In genomic region chr17:34987232-34987631, GRCh38 we compare ENCODE assay signal across 25 cellular contexts.
"Had no signal": no experiment of that assay in that cellular context is flagged by ENCODE, and none has a peak within 500 bp of the region (broad histone marks: within the 10 kb centered on the region; RNA-seq: fewer than 3 reads in every experiment).

No MANE protein-coding gene starts in this region.

- H3K27ac Mint-ChIP-seq: endodermal cell, natural killer cell had no signal

- H3K9me3 ChIP-seq: right atrium auricular region, sigmoid colon, stomach, thoracic aorta had no signal

- H2AFZ ChIP-seq: hepatocyte had no signal

- H3K4me3 Mint-ChIP-seq: endodermal cell, natural killer cell, neural crest cell had no signal

- H3K9me3 Mint-ChIP-seq: endodermal cell, natural killer cell, neural crest cell had no signal

- H3K27ac ChIP-seq: coronary artery, hepatocyte, right atrium auricular region, sigmoid colon, skin epidermis, stomach, thoracic aorta had no signal

- DNase-seq: effector CD4-positive, alpha-beta T cell; endodermal cell; foreskin melanocyte; head of caudate nucleus; kidney; left cardiac atrium; left ventricle myocardium superior; mesenchymal stem cell; midbrain; natural killer cell; posterior cingulate gyrus; sigmoid colon; stimulated activated CD4-positive, alpha-beta T cell treated with anti-CD3 and anti-CD28 coated beads, Interleukin-2, amount 100 ng/mL, for 24 hours; stimulated activated naive CD4-positive, alpha-beta T cell; stomach; substantia nigra; trophoblast cell had no signal

- FAIRE-seq: endothelial cell of umbilical vein, kidney had no signal

- H3K27me3 ChIP-seq: hepatocyte, right atrium auricular region, sigmoid colon, stomach had no signal

- ATAC-seq: left cardiac atrium, left ventricle myocardium superior, natural killer cell had no signal

- H3K36me3 Mint-ChIP-seq: natural killer cell had no signal

- H3K4me3 ChIP-seq: coronary artery, hepatocyte, lung, right atrium auricular region, sigmoid colon, skin epidermis, stomach, thoracic aorta had no signal

- H3K4me2 ChIP-seq: hepatocyte had no signal
